ENCODE assay signal across 9 cellular contexts in the genomic region with DNA sequence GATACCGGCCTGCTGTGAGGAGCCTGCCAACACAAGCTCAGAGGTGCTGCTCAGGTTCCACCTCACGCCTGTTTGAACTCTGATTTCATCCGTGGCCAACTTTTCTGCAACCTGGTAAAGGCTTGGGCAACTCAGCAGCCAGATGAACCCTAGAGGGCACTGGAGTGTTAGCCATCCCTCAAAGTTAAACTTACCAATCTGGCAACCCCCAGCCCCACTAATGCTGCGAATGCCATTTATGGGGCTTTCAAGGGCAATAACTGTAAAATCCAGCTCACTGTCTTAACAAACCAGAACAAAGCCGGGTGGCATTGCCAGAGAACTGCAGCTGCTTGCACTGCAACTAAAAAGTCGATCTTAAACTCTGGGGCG.
DNase-seq lines count a peak whose midpoint lies in the region; ATAC-seq and TF ChIP-seq lines count a peak whose summit lies in the region.
"Had no signal": no experiment of that assay in that cellular context is flagged by ENCODE, and none has a peak within 500 bp of the region (broad histone marks: within the 10 kb centered on the region; RNA-seq: fewer than 3 reads in every experiment).

No MANE protein-coding gene starts in this region.

- H3K27me3 Mint-ChIP-seq in activated T-cell treated with anti-CD3 and anti-CD28 coated beads, Interleukin-2, amount 50 U/mL, for 4 hours (ENCODE audit: low read depth): no peaks in the 10 kb centered on the region
- H3K27me3 Mint-ChIP-seq in type B pancreatic cell: peaks cover 4% of the 10 kb centered on the region

- H3K27ac Mint-ChIP-seq in type B pancreatic cell: no peak overlapping the region
- H3K27ac Mint-ChIP-seq: IgD-negative memory B cell had no signal

- H3K4me3 Mint-ChIP-seq in activated T-cell treated with anti-CD3 and anti-CD28 coated beads, Interleukin-2, amount 50 U/mL, for 4 hours: no peak overlapping the region
- no peak overlapping the region for H3K4me3 Mint-ChIP-seq in type B pancreatic cell
- H3K4me3 Mint-ChIP-seq: IgD-negative memory B cell had no signal

- no peaks in the 10 kb centered on the region for H3K36me3 Mint-ChIP-seq in activated T-cell treated with anti-CD3 and anti-CD28 coated beads, Interleukin-2, amount 50 U/mL, for 4 hours (ENCODE audit: insufficient read depth)
- H3K36me3 Mint-ChIP-seq in type B pancreatic cell: no peaks in the 10 kb centered on the region
- H3K36me3 Mint-ChIP-seq: IgD-negative memory B cell had no signal

- no peaks in the 10 kb centered on the region for H3K9me3 Mint-ChIP-seq in activated T-cell treated with anti-CD3 and anti-CD28 coated beads, Interleukin-2, amount 50 U/mL, for 4 hours
- H3K9me3 Mint-ChIP-seq in type B pancreatic cell: peaks cover 8% of the 10 kb centered on the region

- DNase-seq in Right ventricle myocardium inferior (ENCODE audit: missing footprints) (no peak), cardiac septum (ENCODE audit: low spot score) (no peak), iris pigment epithelial cell (ENCODE audit: low read depth) (peak; percentile 3), type B pancreatic cell (ENCODE audit: extremely low spot score, unreplicated experiment) (no peak), MV-4-11 (lab: John Stamatoyannopoulos, UW) (no peak), 8988T (no peak)
- DNase-seq in activated T-cell treated with anti-CD3 and anti-CD28 coated beads, Interleukin-2, amount 50 U/mL, for 4 hours: peak; percentile 6

- intact Hi-C loops in Right ventricle myocardium inferior (cut with DNase I): loop anchor here (5.0 kb wide), 1 partner anchor 341 kb away; no protein-coding TSS in a partner anchor
- intact Hi-C loops in cardiac septum (cut with DNase I): loop anchor here (2.0 to 10.0 kb wide), 4 partner anchors 101 to 709 kb away; no protein-coding TSS in a partner anchor

- H3K4me1 Mint-ChIP-seq in activated T-cell treated with anti-CD3 and anti-CD28 coated beads, Interleukin-2, amount 50 U/mL, for 4 hours (ENCODE audit: low read depth): no peaks in the 10 kb centered on the region
- H3K4me1 Mint-ChIP-seq in type B pancreatic cell (ENCODE audit: unreplicated experiment): peaks cover 19% of the 10 kb centered on the region
- H3K4me1 Mint-ChIP-seq: IgD-negative memory B cell had no signal

- ATAC-seq in Right ventricle myocardium inferior (peak; percentile 85), GM21528 (IDR thresholded peaks at IDR 0.05; ENCODE audit: low FRiP score, unreplicated experiment) (no peak)
- ATAC-seq in activated T-cell treated with anti-CD3 and anti-CD28 coated beads, Interleukin-2, amount 50 U/mL, for 4 hours: peak in 1 of 2 donors; percentile 18

- TF ChIP-seq CTCF in type B pancreatic cell (conservative IDR thresholded peaks at IDR 0.05): peak; percentile 63

Comparison
In these comparisons a context has a peak if more than half of its experiments do, and no peak if none do; other contexts are left out.
1. DNase-seq: peak in activated T-cell treated with anti-CD3 and anti-CD28 coated beads, Interleukin-2, amount 50 U/mL, for 4 hours (single experiment) and iris pigment epithelial cell (single experiment); none in Right ventricle myocardium inferior (single experiment), cardiac septum (single experiment), type B pancreatic cell (single experiment), MV-4-11 (single experiment) and 8988T (single experiment).